Comparison of ENCODE assay signal across 8 cellular contexts in the genomic region with DNA sequence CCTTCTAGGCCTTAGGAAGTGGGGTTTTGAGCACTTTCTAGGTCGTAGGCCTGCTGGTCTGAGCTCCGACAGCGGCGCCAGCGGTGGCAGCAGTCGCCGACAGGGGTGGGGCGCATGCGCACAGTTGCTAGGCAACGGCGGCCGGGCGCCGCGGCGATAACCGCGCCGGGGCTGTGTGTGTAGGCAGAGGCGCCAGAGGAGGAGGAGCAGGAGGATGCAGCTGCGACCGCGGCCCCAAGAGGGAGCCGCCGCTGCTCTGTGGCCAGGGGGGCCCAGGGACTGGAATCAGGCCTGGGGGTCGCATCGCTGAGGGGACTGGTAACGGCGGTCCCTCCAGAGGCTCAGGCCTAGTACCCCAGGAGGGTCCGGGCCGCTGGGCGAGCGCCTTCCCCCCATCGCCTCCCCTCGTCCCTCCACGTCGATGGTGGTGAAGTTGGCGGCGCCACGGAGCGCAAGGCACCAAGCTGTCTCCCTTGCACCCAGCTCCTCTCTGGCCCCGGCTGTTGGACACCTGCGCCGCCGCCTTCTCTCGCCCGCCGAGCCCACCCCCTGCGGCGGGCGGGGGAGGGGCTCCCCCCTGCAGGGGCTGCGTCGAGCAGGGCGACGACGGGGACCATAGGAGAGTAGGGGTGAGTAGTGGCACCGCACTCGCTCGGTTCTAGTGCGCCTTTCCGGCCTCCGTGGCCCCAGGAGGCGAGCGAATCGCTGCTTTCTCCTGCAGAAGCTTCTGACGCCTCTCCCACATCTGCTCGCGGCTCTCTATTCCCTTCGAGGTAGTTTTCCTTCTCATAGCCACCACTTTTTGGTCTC. TPM values are rescaled to one million over a fixed set of nuclear protein-coding genes. Genes with fewer than 3 reads are reported as not detected.
DNase-seq lines count a peak whose midpoint lies in the region; ATAC-seq and TF ChIP-seq lines count a peak whose summit lies in the region.

A gene (plus strand): TSS at position 186 of the 810 bp plus-strand sequence.

- peak within 1 kb of the TSS; percentile 58 for H4K91ac ChIP-seq in trophoblast cell (ENCODE audit: low read depth, low read length)

- no peaks in the 10 kb centered on the region for H3K9me3 Mint-ChIP-seq in activated naive CD8-positive, alpha-beta T cell (ENCODE audit: low read depth)

- H2BK5ac ChIP-seq in trophoblast cell (ENCODE audit: low read depth, low read length, poor library complexity) = peak within 1 kb of the TSS; percentile 19

- no peak within 1 kb of the TSS for H3K23ac ChIP-seq in trophoblast cell (ENCODE audit: low read length)

- ATAC-seq in HG03442 (IDR thresholded peaks at IDR 0.05; ENCODE audit: unreplicated experiment) = peak; percentile 94

- H4K8ac ChIP-seq in trophoblast cell (ENCODE audit: low read depth, low read length) = peak within 1 kb of the TSS; percentile 80

- intact Hi-C loops in cardiac septum (cut with DNase I) = no loop called here

- H3K79me1 ChIP-seq in trophoblast cell (ENCODE audit: low read length) = peaks cover 3% of the 10 kb centered on the region

- peaks cover 37% of the 10 kb centered on the region for H3K4me1 Mint-ChIP-seq in activated naive CD8-positive, alpha-beta T cell (ENCODE audit: low read depth)

- H3K4ac ChIP-seq in trophoblast cell (ENCODE audit: low read depth, low read length) = no peak within 1 kb of the TSS

- H2BK12ac ChIP-seq in trophoblast cell (ENCODE audit: low read length) = no peak within 1 kb of the TSS

- H3K27ac Mint-ChIP-seq in activated naive CD8-positive, alpha-beta T cell = peak within 1 kb of the TSS; percentile 91

- peak within 1 kb of the TSS; percentile 35 for H3K14ac ChIP-seq in trophoblast cell (ENCODE audit: low read length)

- H3K18ac ChIP-seq in trophoblast cell (ENCODE audit: low read length) = no peak within 1 kb of the TSS

- H3K4me1 ChIP-seq in trophoblast cell (ENCODE audit: control insufficient read depth in 1 of 2, insufficient read depth in 2 of 2, low read length in 2 of 2) = no peaks in the 10 kb centered on the region
- peaks cover 0 to 4% (median 0%) of the 10 kb centered on the region in 4 donors for H3K4me1 ChIP-seq in tibial nerve

- H3K9me3 ChIP-seq in SK-N-MC (ENCODE audit: low read depth, low read length) (no peaks in the 10 kb centered on the region), trophoblast cell (ENCODE audit: insufficient read depth, low read depth, low read length) (no peaks in the 10 kb centered on the region), tibial nerve (no peaks in the 10 kb centered on the region)

- H3K4me2 ChIP-seq in trophoblast cell (ENCODE audit: low read length) = peak within 1 kb of the TSS; percentile 90

- H2BK120ac ChIP-seq in trophoblast cell (ENCODE audit: insufficient read depth, low read length, poor library complexity) = no peak within 1 kb of the TSS

- no peak within 1 kb of the TSS for H3K27ac ChIP-seq in SK-N-MC
- peak within 1 kb of the TSS; percentile 60 for H3K27ac ChIP-seq in trophoblast cell (ENCODE audit: low read depth, low read length)
- peak within 1 kb of the TSS; percentile 49 to 92 (median 85) for H3K27ac ChIP-seq in tibial nerve

- H3K36me3 Mint-ChIP-seq in activated naive CD8-positive, alpha-beta T cell = no peaks in the 10 kb centered on the region

- peak within 1 kb of the TSS; percentile 94 for H3K4me3 Mint-ChIP-seq in activated naive CD8-positive, alpha-beta T cell

- peak in 1 of 2 donors; percentile 70 for TF ChIP-seq EP300 in tibial nerve (IDR thresholded peaks at IDR 0.05)

- peak within 1 kb of the TSS; percentile 49 for H2AFZ ChIP-seq in trophoblast cell (ENCODE audit: insufficient read depth, low read length, poor library complexity)

- WGBS in trophoblast cell (ENCODE audit: extremely low coverage, insufficient coverage, insufficient read length) = no CpG with 5 or more reads among the region's 69 CpGs
- 0 to 37% methylated on average over 3 to 30 of the region's 69 CpGs for WGBS in tibial nerve, 2 donors

- H3K9ac ChIP-seq in SK-N-MC (ENCODE audit: insufficient read length) (peak within 1 kb of the TSS; percentile 10), trophoblast cell (ENCODE audit: low read length) (no peak within 1 kb of the TSS)

- no peak within 1 kb of the TSS for H2AK5ac ChIP-seq in trophoblast cell (ENCODE audit: low read length)

- no peaks in the 10 kb centered on the region for H3K27me3 Mint-ChIP-seq in activated naive CD8-positive, alpha-beta T cell

- TF ChIP-seq POLR2A in tibial nerve (IDR thresholded peaks at IDR 0.05) = peak in 1 of 2 donors; percentile 61

- H3K36me3 ChIP-seq in SK-N-MC (ENCODE audit: insufficient read depth, low read length) = no peaks in the 10 kb centered on the region
- H3K36me3 ChIP-seq in trophoblast cell (ENCODE audit: control insufficient read depth in 1 of 2, insufficient read depth in 2 of 2, low read length in 2 of 2) = no peaks in the 10 kb centered on the region
- H3K36me3 ChIP-seq in tibial nerve = no peaks in the 10 kb centered on the region

- H3K79me2 ChIP-seq in trophoblast cell (ENCODE audit: control insufficient read depth, insufficient read depth, low read length, poor library complexity) = no peaks in the 10 kb centered on the region

- peak within 1 kb of the TSS; percentile 77 for H4K12ac ChIP-seq in trophoblast cell (ENCODE audit: low read depth, low read length)

- peak; percentile 39 to 64 (median 55) for TF ChIP-seq CTCF in tibial nerve (IDR thresholded peaks at IDR 0.05)

- peak within 1 kb of the TSS; percentile 80 for H3K4me3 ChIP-seq in SK-N-MC
- H3K4me3 ChIP-seq in trophoblast cell (ENCODE audit: low read depth, low read length) = peak within 1 kb of the TSS; percentile 78
- H3K4me3 ChIP-seq in tibial nerve = peak within 1 kb of the TSS; percentile 40 to 76 (median 58)

- H3K27me3 ChIP-seq in trophoblast cell (ENCODE audit: insufficient read depth, low read length) (no peaks in the 10 kb centered on the region), tibial nerve (no peaks in the 10 kb centered on the region)

- peak; percentile 45 to 49 for DNase-seq in AML-193 (lab: John Stamatoyannopoulos, UW)
- DNase-seq in GM19238 (ENCODE audit: insufficient read length, low spot score) = peak; percentile 48
- no peak for DNase-seq in SK-N-MC (ENCODE audit: low read depth, low spot score)
- peak; percentile 78 for DNase-seq in cardiac septum (ENCODE audit: low spot score)
- peak in 1 of 2 donors; percentile 23 for DNase-seq in trophoblast cell
- peak; percentile 26 to 35 for DNase-seq in tibial nerve (ENCODE audit: low spot score in 2 of 2)

RNA-seq across cellular contexts. Expression of the gene that starts here (rescaled TPM):
- total RNA-seq in cardiac septum (0.89 TPM), tibial nerve (1 to 10 TPM; 2.5 to 3.6 (median 2.9) TPM)
- polyA plus RNA-seq in trophoblast cell (2013) = 0.70 and 0.71 TPM in 2 replicates

Comparison
In these comparisons a context has a peak if more than half of its experiments do, and no peak if none do; other contexts are left out.
1. Peak in DNase-seq in cardiac septum; RNA of the gene not detected or under 1 TPM.